Comparison of ENCODE assay signal across 1 cellular context in the genomic region with DNA sequence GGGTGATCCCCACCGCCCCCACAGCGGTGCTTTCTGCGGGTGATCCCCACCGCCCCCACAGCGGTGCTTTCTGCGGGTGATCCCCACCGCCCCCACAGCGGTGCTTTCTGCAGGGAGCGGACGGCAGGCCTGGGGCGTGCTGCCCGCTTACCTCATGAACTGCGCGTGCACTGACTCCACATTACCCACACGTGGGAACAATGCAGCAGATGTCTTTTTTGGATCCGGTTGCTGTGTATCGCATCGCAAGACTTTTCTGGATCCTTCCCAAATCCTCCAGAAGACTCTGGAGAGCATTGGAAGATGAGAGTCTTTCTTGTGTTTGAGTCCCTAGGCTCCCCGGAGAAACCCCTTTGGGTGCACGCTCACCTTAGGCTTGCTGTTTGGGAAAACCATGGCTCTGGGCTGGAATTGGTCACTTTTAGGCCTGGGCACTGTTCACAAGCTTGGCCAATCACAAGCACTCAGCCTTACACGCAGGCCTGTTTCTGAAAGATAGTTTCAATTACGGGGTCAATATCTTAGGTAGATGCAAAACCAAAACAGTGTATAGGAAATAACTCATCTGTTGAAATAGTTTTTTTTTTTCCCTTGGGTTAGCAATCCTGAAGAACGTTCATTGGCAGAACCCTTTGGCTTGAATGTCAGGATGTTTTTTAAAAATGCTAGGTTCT.
TF ChIP-seq lines count a peak whose summit lies in the region.

No MANE protein-coding gene starts in this region.

TF ChIP-seq in IMR-90, 13 proteins besides CTCF, POLR2A, EP300 and RAD21:
- TF ChIP-seq, protein P1, sequence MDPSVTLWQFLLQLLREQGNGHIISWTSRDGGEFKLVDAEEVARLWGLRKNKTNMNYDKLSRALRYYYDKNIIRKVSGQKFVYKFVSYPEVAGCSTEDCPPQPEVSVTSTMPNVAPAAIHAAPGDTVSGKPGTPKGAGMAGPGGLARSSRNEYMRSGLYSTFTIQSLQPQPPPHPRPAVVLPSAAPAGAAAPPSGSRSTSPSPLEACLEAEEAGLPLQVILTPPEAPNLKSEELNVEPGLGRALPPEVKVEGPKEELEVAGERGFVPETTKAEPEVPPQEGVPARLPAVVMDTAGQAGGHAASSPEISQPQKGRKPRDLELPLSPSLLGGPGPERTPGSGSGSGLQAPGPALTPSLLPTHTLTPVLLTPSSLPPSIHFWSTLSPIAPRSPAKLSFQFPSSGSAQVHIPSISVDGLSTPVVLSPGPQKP (IDR thresholded peaks at IDR 0.05; ENCODE audit: borderline replicate concordance, low read depth, low read length): no peak
- TF ChIP-seq FOS (IDR thresholded peaks at IDR 0.05; ENCODE audit: low read depth, low read length) (no peak), CHD1 (IDR thresholded peaks at IDR 0.05; ENCODE audit: low read depth, low read length) (no peak), MAFK (IDR thresholded peaks at IDR 0.05; ENCODE audit: low read depth, low read length) (no peak), RCOR1 (IDR thresholded peaks at IDR 0.05; ENCODE audit: insufficient replicate concordance, low read length) (no peak), CEBPB (IDR thresholded peaks at IDR 0.05; ENCODE audit: low read depth, low read length) (no peak), NFE2L2 (IDR thresholded peaks at IDR 0.05; ENCODE audit: low read depth, low read length) (no peak), BHLHE40 (IDR thresholded peaks at IDR 0.05; ENCODE audit: low read depth, low read length) (no peak), MAZ (IDR thresholded peaks at IDR 0.05; ENCODE audit: borderline replicate concordance, low read depth, low read length) (no peak), RFX5 (IDR thresholded peaks at IDR 0.05; ENCODE audit: low read depth, low read length) (no peak), MXI1 (IDR thresholded peaks at IDR 0.05; ENCODE audit: borderline replicate concordance, low read depth, low read length) (no peak), SMC3 (IDR thresholded peaks at IDR 0.05; ENCODE audit: low read depth, low read length) (no peak)
- TF ChIP-seq, protein P2, sequence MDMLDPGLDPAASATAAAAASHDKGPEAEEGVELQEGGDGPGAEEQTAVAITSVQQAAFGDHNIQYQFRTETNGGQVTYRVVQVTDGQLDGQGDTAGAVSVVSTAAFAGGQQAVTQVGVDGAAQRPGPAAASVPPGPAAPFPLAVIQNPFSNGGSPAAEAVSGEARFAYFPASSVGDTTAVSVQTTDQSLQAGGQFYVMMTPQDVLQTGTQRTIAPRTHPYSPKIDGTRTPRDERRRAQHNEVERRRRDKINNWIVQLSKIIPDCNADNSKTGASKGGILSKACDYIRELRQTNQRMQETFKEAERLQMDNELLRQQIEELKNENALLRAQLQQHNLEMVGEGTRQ (IDR thresholded peaks at IDR 0.05; ENCODE audit: low read depth, low read length): no peak
